ENCODE assay signal across 12 cellular contexts in the genomic region with DNA sequence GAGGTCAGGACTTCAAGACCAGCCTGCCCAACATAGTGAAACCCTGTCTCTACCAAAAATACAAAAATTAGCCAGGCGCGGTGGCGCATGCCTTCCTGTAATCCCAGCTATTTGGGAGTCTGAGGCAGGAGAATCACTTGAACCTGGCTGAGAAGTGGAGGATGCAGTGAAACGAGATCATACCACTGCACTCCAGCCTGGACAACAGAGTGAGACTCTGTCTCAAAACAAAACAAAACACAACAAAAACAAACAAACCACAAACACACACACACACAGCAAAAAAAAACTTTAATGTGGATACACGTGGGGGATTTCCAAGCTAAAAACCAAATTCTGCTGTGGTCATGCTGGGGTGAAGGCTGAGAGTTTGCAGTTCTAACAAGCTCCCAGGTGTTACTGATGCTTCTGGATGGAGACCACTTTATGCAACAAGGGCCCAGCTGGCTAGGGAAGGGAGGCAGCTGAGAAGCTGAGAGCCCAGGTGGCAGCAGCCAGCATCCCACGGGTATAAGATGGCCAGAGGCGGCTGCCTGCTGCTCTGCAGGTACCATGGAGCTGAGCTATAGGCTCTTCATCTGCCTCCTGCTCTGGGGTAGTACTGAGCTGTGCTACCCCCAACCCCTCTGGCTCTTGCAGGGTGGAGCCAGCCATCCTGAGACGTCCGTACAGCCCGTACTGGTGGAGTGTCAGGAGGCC. TPM values are rescaled to one million over a fixed set of nuclear protein-coding genes. Genes with fewer than 3 reads are reported as not detected.
DNase-seq lines count a peak whose midpoint lies in the region; ATAC-seq, FAIRE-seq and TF ChIP-seq lines count a peak whose summit lies in the region.
"Had no signal": no experiment of that assay in that cellular context is flagged by ENCODE, and none has a peak within 500 bp of the region (broad histone marks: within the 10 kb centered on the region; RNA-seq: fewer than 3 reads in every experiment).

Gene ZP3 (plus strand): TSS at position 538 of the 699 bp plus-strand sequence. CDS start 15 bp downstream, at position 553.

- WGBS in pancreas, 2 donors = 92% methylated on average over 10 of the region's 10 CpGs

- H3K27ac Mint-ChIP-seq in activated T-helper 1 cell treated with anti-CD3 and anti-CD28 coated beads, Interleukin-12 subunit alpha, Interleukin-12 subunit beta, Interleukin-2, Interleukin-4 antibody, amounts not matched to agents 30 ng/mL and 10 ng/mL and 1 ng/mL, durations not matched to agents 14 hours and 24 hours and 36 hours = peak within 1 kb of the TSS; percentile 69
- H3K27ac Mint-ChIP-seq: activated naive CD8-positive, alpha-beta T cell treated with anti-CD3 and anti-CD28 coated beads for 36 hours had no signal

- no peaks in the 10 kb centered on the region for H3K36me3 ChIP-seq in pancreas
- H3K36me3 ChIP-seq: neutrophil had no signal

- H3K27me3 ChIP-seq in pancreas = no peaks in the 10 kb centered on the region
- H3K27me3 ChIP-seq: neutrophil had no signal

- H3K4me3 ChIP-seq in pancreas = no peak within 1 kb of the TSS

- FAIRE-seq in pancreas (lab: Jason Lieb, UNC) = no peak

- no peaks in the 10 kb centered on the region for H3K9me3 ChIP-seq in pancreas
- H3K9me3 ChIP-seq: neutrophil had no signal

- DNase-seq in activated T-helper 1 cell treated with anti-CD3 and anti-CD28 coated beads, Interleukin-12 subunit alpha, Interleukin-12 subunit beta, Interleukin-2, Interleukin-4 antibody, amounts not matched to agents 30 ng/mL and 10 ng/mL and 1 ng/mL, durations not matched to agents 14 hours and 24 hours and 36 hours (ENCODE audit: low spot score) = peak; percentile 60
- peak in 1 of 6 donors; percentile 17 for DNase-seq in pancreas
- DNase-seq in midbrain (lab: John Stamatoyannopoulos, UW) = no peak
- DNase-seq in SIG-M5 treated with dmso at 0.1 percent for 504 hours (lab: John Stamatoyannopoulos, UW; ENCODE audit: unreplicated experiment) = no peak
- DNase-seq: activated naive CD8-positive, alpha-beta T cell treated with anti-CD3 and anti-CD28 coated beads for 36 hours; foreskin melanocyte; Karpas-422 had no signal

- peak within 1 kb of the TSS; percentile 58 to 65 (median 59) for H3K27ac ChIP-seq in pancreas
- H3K27ac ChIP-seq: neutrophil had no signal

- intact Hi-C loops in activated T-helper 1 cell treated with anti-CD3 and anti-CD28 coated beads, Interleukin-12 subunit alpha, Interleukin-12 subunit beta, Interleukin-2, Interleukin-4 antibody, amounts not matched to agents 30 ng/mL and 10 ng/mL and 1 ng/mL, durations not matched to agents 14 hours and 24 hours and 36 hours (cut with micrococcal nuclease) = no loop called here
- intact Hi-C loops in pancreas (cut with DNase I) = no loop called here

- H3K36me3 Mint-ChIP-seq in activated T-helper 1 cell treated with anti-CD3 and anti-CD28 coated beads, Interleukin-12 subunit alpha, Interleukin-12 subunit beta, Interleukin-2, Interleukin-4 antibody, amounts not matched to agents 30 ng/mL and 10 ng/mL and 1 ng/mL, durations not matched to agents 14 hours and 24 hours and 36 hours (ENCODE audit: low read depth) = no peaks in the 10 kb centered on the region
- H3K36me3 Mint-ChIP-seq: activated naive CD8-positive, alpha-beta T cell treated with anti-CD3 and anti-CD28 coated beads for 36 hours had no signal

- H3K4me1 Mint-ChIP-seq in activated T-helper 1 cell treated with anti-CD3 and anti-CD28 coated beads, Interleukin-12 subunit alpha, Interleukin-12 subunit beta, Interleukin-2, Interleukin-4 antibody, amounts not matched to agents 30 ng/mL and 10 ng/mL and 1 ng/mL, durations not matched to agents 14 hours and 24 hours and 36 hours (ENCODE audit: low read depth) = peaks cover 20% of the 10 kb centered on the region

- ATAC-seq in GM18909 (IDR thresholded peaks at IDR 0.05; ENCODE audit: poor library complexity, unreplicated experiment) (peak; percentile 65), HG02938 (IDR thresholded peaks at IDR 0.05; ENCODE audit: unreplicated experiment) (peak; percentile 52), pancreas (no peak), HG03135 (IDR thresholded peaks at IDR 0.05; ENCODE audit: unreplicated experiment) (no peak), HG03565 (IDR thresholded peaks at IDR 0.05; ENCODE audit: unreplicated experiment) (no peak)

- peaks cover 0 to 7% (median 6%) of the 10 kb centered on the region in 3 donors for H3K4me1 ChIP-seq in pancreas

- TF ChIP-seq CTCF in pancreas (IDR thresholded peaks at IDR 0.05) = no peak

- peak within 1 kb of the TSS; percentile 19 for H3K4me3 Mint-ChIP-seq in activated T-helper 1 cell treated with anti-CD3 and anti-CD28 coated beads, Interleukin-12 subunit alpha, Interleukin-12 subunit beta, Interleukin-2, Interleukin-4 antibody, amounts not matched to agents 30 ng/mL and 10 ng/mL and 1 ng/mL, durations not matched to agents 14 hours and 24 hours and 36 hours
- H3K4me3 Mint-ChIP-seq: activated naive CD8-positive, alpha-beta T cell treated with anti-CD3 and anti-CD28 coated beads for 36 hours had no signal

- H3K27me3 Mint-ChIP-seq in activated T-helper 1 cell treated with anti-CD3 and anti-CD28 coated beads, Interleukin-12 subunit alpha, Interleukin-12 subunit beta, Interleukin-2, Interleukin-4 antibody, amounts not matched to agents 30 ng/mL and 10 ng/mL and 1 ng/mL, durations not matched to agents 14 hours and 24 hours and 36 hours (ENCODE audit: insufficient read depth) = peaks cover 19% of the 10 kb centered on the region
- H3K27me3 Mint-ChIP-seq: activated naive CD8-positive, alpha-beta T cell treated with anti-CD3 and anti-CD28 coated beads for 36 hours had no signal

- no peaks in the 10 kb centered on the region for H3K9me3 Mint-ChIP-seq in activated T-helper 1 cell treated with anti-CD3 and anti-CD28 coated beads, Interleukin-12 subunit alpha, Interleukin-12 subunit beta, Interleukin-2, Interleukin-4 antibody, amounts not matched to agents 30 ng/mL and 10 ng/mL and 1 ng/mL, durations not matched to agents 14 hours and 24 hours and 36 hours
- H3K9me3 Mint-ChIP-seq: activated naive CD8-positive, alpha-beta T cell treated with anti-CD3 and anti-CD28 coated beads for 36 hours had no signal

RNA-seq across cellular contexts. Expression of gene ZP3, which starts in this region (rescaled TPM):
- 4.0 and 4.2 TPM in 2 replicates for total RNA-seq in activated T-helper 1 cell treated with anti-CD3 and anti-CD28 coated beads, Interleukin-12 subunit alpha, Interleukin-12 subunit beta, Interleukin-2, Interleukin-4 antibody, amounts not matched to agents 30 ng/mL and 10 ng/mL and 1 ng/mL, durations not matched to agents 14 hours and 24 hours and 36 hours
- total RNA-seq in pancreas = 10 to 100 TPM in 2 of 6 donors, 1 to 10 TPM in 4; 2.5 to 14.1 (median 6.6) TPM
- polyA plus RNA-seq in pancreas = 1 to 10 TPM; 3.2 to 7.6 TPM

Comparison
In these comparisons a context has a peak if more than half of its experiments do, and no peak if none do; other contexts are left out.
1. ATAC-seq: peak in GM18909 (single experiment) and HG02938 (single experiment); none in pancreas (0 of 4), HG03135 (single experiment) and HG03565 (single experiment).